19 cellular contexts compared by ENCODE assay signal in the genomic region with DNA sequence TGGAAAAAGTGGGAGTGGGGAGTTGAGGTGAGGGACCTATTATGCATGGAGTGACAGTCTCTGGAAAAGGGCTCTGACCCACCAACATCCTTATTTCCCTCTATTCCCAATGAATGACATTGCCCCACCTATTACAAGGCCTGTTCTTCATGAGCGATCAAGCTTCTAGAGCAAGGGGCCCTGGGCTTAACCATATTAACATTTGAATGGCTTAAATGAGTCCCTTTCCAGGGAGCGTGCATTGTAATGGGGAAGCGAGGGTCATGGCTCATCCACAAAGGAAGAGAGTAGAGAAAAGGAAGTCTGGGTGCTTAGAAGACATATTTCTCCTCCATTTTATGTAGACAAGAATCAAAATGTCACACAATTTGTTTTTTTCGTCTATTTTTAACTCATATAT.
"Had no signal": no experiment of that assay in that cellular context is flagged by ENCODE, and none has a peak within 500 bp of the region (broad histone marks: within the 10 kb centered on the region; RNA-seq: fewer than 3 reads in every experiment).

No MANE protein-coding gene starts in this region.

- H3K4me1 ChIP-seq: body of pancreas, left lung, prostate gland, right atrium auricular region, upper lobe of left lung had no signal

- H3K9me3 ChIP-seq: body of pancreas, left lung, neutrophil, ovary, prostate gland, right atrium auricular region, upper lobe of left lung had no signal

- H3K27ac ChIP-seq: body of pancreas, cardiac muscle cell, left lung, neutrophil, ovary, prostate gland, right atrium auricular region, upper lobe of left lung, VCaP had no signal

- H3K36me3 ChIP-seq: cardiac muscle cell, left lung, neutrophil, ovary, prostate gland, right atrium auricular region, upper lobe of left lung had no signal

- ATAC-seq: activated CD8-positive, alpha-beta T cell treated with anti-CD3 and anti-CD28 coated beads, Interleukin-2, amount 10 ng/mL, durations not matched to agents 7 days and 5 days; body of pancreas; left lung; naive thymus-derived CD8-positive, alpha-beta T cell; stimulated activated naive CD8-positive, alpha-beta T cell treated with anti-CD3 and anti-CD28 coated beads, Interleukin-15, Interleukin-2, amounts not matched to agents 100 U/mL and 50 U/mL, for 24 hours had no signal

- H3K4me3 ChIP-seq: body of pancreas, cardiac muscle cell, left lung, ovary, prostate gland, right atrium auricular region, upper lobe of left lung had no signal

- H3K27me3 ChIP-seq: body of pancreas, cardiac muscle cell, left lung, neutrophil, ovary, right atrium auricular region, upper lobe of left lung had no signal

- DNase-seq: activated CD4-positive, alpha-beta T cell treated with anti-CD3 and anti-CD28 coated beads, Interleukin-2, amount 50 U/mL, for 1 hour; activated CD4-positive, CD25-positive, alpha-beta regulatory T cell treated with anti-CD3 and anti-CD28 coated beads, Interleukin-2, amount 50 U/mL, for 72 hours; activated CD8-positive, alpha-beta T cell treated with anti-CD3 and anti-CD28 coated beads, Interleukin-2, amount 10 ng/mL, durations not matched to agents 7 days and 5 days; activated gamma-delta T cell; anterior cingulate cortex; body of pancreas; cortex of kidney; left lung; naive thymus-derived CD8-positive, alpha-beta T cell; ovary; stimulated activated CD4-positive, alpha-beta T cell treated with anti-CD3 and anti-CD28 coated beads, Interleukin-12 subunit alpha, Interleukin-12 subunit beta, amount 100 ng/mL, for 4 hours; stimulated activated CD4-positive, alpha-beta T cell treated with anti-CD3 and anti-CD28 coated beads, Interleukin-4, amount 100 ng/mL, for 4 hours; stimulated activated naive CD8-positive, alpha-beta T cell treated with anti-CD3 and anti-CD28 coated beads, Interleukin-15, Interleukin-2, amounts not matched to agents 100 U/mL and 50 U/mL, for 24 hours; upper lobe of left lung had no signal
